ENCODE assay signal across 3 cellular contexts in the genomic region with DNA sequence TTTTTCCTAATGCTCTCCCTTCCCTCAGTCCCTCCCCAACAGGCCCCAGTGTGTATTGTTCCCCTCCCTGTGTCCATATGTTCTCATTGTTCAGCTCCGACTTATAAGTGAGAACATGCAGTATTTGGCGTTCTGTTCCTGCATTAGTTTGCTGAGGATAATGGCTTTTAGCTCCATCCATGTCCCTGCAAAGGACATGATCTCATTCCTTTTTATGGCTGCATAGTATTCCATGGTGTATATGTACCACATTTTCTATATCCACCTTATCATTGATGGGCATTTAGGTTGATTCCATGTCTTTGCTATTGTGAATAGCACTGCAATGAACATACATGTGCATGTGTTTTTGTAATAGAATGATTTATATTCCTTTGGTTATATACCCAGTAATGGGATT.
A peak's percentile ranks its signal among the peaks of the same experiment; 100 is the strongest.
DNase-seq lines count a peak whose midpoint lies in the region; ATAC-seq, FAIRE-seq and TF ChIP-seq lines count a peak whose summit lies in the region.
"Not testable (repeated sequence)": the region's sequence is repeated elsewhere in the genome, so short reads cannot be mapped to it uniquely, and the experiment has no call there.

No MANE protein-coding gene starts in this region.

- POLR2A ChIA-PET in HEK293 (lab: Yijun Ruan, JAX): not testable (repeated sequence)

- not testable (repeated sequence) for DNase-seq in D721Med (ENCODE audit: insufficient read length, low spot score)

- H3K27ac ChIP-seq in HEK293 (ENCODE audit: extremely low read depth, low read depth, low read length): not testable (repeated sequence)

- H3K4me3 ChIP-seq in HEK293 (ENCODE audit: low read depth, low read length): not testable (repeated sequence)

- not testable (repeated sequence) for H3K9me3 ChIP-seq in HEK293 (ENCODE audit: control insufficient read depth, insufficient read depth, low read depth, low read length)

- FAIRE-seq in D721Med (lab: Jason Lieb, UNC): peak; percentile 32

- not testable (repeated sequence) for H3K36me3 ChIP-seq in HEK293 (ENCODE audit: control insufficient read depth in 2 of 2, insufficient read depth in 1 of 2, low read length in 2 of 2)

- CTCF ChIA-PET in HEK293 (lab: Yijun Ruan, JAX): not testable (repeated sequence)

- not testable (repeated sequence) for ATAC-seq in SK-N-SH treated with all-trans-retinoic acid at 6 μM for 48 hours

- not testable (repeated sequence) for H3K4me1 ChIP-seq in HEK293 (ENCODE audit: control insufficient read depth, insufficient read depth, low read length)

- TF ChIP-seq CTCF in D721Med (IDR thresholded peaks at IDR 0.05; ENCODE audit: insufficient read depth, missing control alignments); HEK293 (tag by site-specific recombination; IDR thresholded peaks at IDR 0.05): not testable (repeated sequence)

TF ChIP-seq in HEK293, 187 proteins besides CTCF, POLR2A, EP300 and RAD21:
- TF ChIP-seq ZNF146 (tag by site-specific recombination; IDR thresholded peaks at IDR 0.05): peak; percentile 62; the same call in 1 of the 2 replicates

TF ChIP-seq in SK-N-SH treated with all-trans-retinoic acid at 6 μM for 48 hours, 23 proteins besides CTCF, POLR2A, EP300 and RAD21:
- TF ChIP-seq ZNF8 (CRISPR knock-in tag; IDR thresholded peaks at IDR 0.05): peak; percentile 78
TF ChIP-seq in SK-N-SH treated with all-trans-retinoic acid at 6 μM for 48 hours: peak in this region for 1; not testable (repeated sequence) for 22.
